ENCODE assay signal across 8 cellular contexts in genomic region chr14:64705406-64706118, GRCh38. TPM values are rescaled to one million over a fixed set of nuclear protein-coding genes. Genes with fewer than 3 reads are reported as not detected.
DNase-seq lines count a peak whose midpoint lies in the region; ATAC-seq and TF ChIP-seq lines count a peak whose summit lies in the region.

No MANE protein-coding gene starts in this region.

- POLR2A ChIA-PET in activated CD4-positive, alpha-beta memory T cell treated with anti-CD3 and anti-CD28 coated beads, Interleukin-2, amount 10 ng/mL, durations not matched to agents 7 days and 5 days (lab: Charles Lee) = interaction anchor here (0.9 to 8.9 kb wide), 12 partner anchors 9 to 60 kb away, joined by 3 to 230 read pairs (median 10); no protein-coding TSS in a partner anchor

- peak overlapping the region; percentile 72 to 80 for H3K4me3 Mint-ChIP-seq in activated T-cell treated with anti-CD3 and anti-CD28 coated beads, Interleukin-2, amount 50 U/mL, for 72 hours
- H3K4me3 Mint-ChIP-seq in activated CD4-positive, alpha-beta memory T cell treated with anti-CD3 and anti-CD28 coated beads, Interleukin-2, amount 10 ng/mL, durations not matched to agents 7 days and 5 days = peak overlapping the region; percentile 86

- H3K36me3 Mint-ChIP-seq in activated T-cell treated with anti-CD3 and anti-CD28 coated beads, Interleukin-2, amount 50 U/mL, for 72 hours (ENCODE audit: insufficient read depth in 2 of 2) = peaks cover 0 to 1% of the 10 kb centered on the region in 2 donors
- H3K36me3 Mint-ChIP-seq in activated CD4-positive, alpha-beta memory T cell treated with anti-CD3 and anti-CD28 coated beads, Interleukin-2, amount 10 ng/mL, durations not matched to agents 7 days and 5 days (ENCODE audit: low read depth) = peaks cover 45% of the 10 kb centered on the region

- peak in 1 of 2 donors; percentile 27 for DNase-seq in activated T-cell treated with anti-CD3 and anti-CD28 coated beads, Interleukin-2, amount 50 U/mL, for 72 hours
- no peak for DNase-seq in activated T-cell treated with anti-CD3 and anti-CD28 coated beads, Interleukin-2, amount 50 U/mL, for 1 hour
- DNase-seq in activated CD4-positive, alpha-beta memory T cell treated with anti-CD3 and anti-CD28 coated beads, Interleukin-2, amount 10 ng/mL, durations not matched to agents 7 days and 5 days = peak; percentile 44
- DNase-seq in cardiac muscle cell (ENCODE audit: low read depth in 1 of 2, low spot score in 1 of 2) (no peak), ovary (peak in 4 of 5 donors; percentile 53 to 61 (median 56)), NCI-H2029 treated with DMSO at 0.1 percent for 48 hours (lab: John Stamatoyannopoulos, UW) (no peak), epidermal melanocyte (ENCODE audit: insufficient read length, low spot score) (no peak)

- H3K4me3 ChIP-seq in cardiac muscle cell = peak overlapping the region; percentile 67
- peak overlapping the region; percentile 82 for H3K4me3 ChIP-seq in ovary

- 6 to 9% (median 9%) methylated on average over 17 of the region's 17 CpGs for WGBS in ovary, 3 donors

- H3K36me3 ChIP-seq in cardiac muscle cell (no peaks in the 10 kb centered on the region), ovary (no peaks in the 10 kb centered on the region)

- no peaks in the 10 kb centered on the region for H3K27me3 ChIP-seq in cardiac muscle cell
- H3K27me3 ChIP-seq in ovary = no peaks in the 10 kb centered on the region

- peaks cover 49% of the 10 kb centered on the region for H3K27me3 Mint-ChIP-seq in activated T-cell treated with anti-CD3 and anti-CD28 coated beads, Interleukin-2, amount 50 U/mL, for 72 hours (ENCODE audit: low read depth)
- H3K27me3 Mint-ChIP-seq in activated CD4-positive, alpha-beta memory T cell treated with anti-CD3 and anti-CD28 coated beads, Interleukin-2, amount 10 ng/mL, durations not matched to agents 7 days and 5 days = peaks cover 13% of the 10 kb centered on the region

- peak overlapping the region; percentile 71 for H3K27ac Mint-ChIP-seq in activated T-cell treated with anti-CD3 and anti-CD28 coated beads, Interleukin-2, amount 50 U/mL, for 72 hours
- H3K27ac Mint-ChIP-seq in activated CD4-positive, alpha-beta memory T cell treated with anti-CD3 and anti-CD28 coated beads, Interleukin-2, amount 10 ng/mL, durations not matched to agents 7 days and 5 days = peak overlapping the region; percentile 84

- H3K27ac ChIP-seq in cardiac muscle cell (peak overlapping the region; percentile 84), ovary (peak overlapping the region; percentile 61 to 93)

- ATAC-seq in activated T-cell treated with anti-CD3 and anti-CD28 coated beads, Interleukin-2, amount 50 U/mL, for 72 hours (replicated peaks in 1 of 2) = no peak
- no peak for ATAC-seq in GM18520 (IDR thresholded peaks at IDR 0.05; ENCODE audit: unreplicated experiment)

- TF ChIP-seq CTCF in cardiac muscle cell (IDR thresholded peaks at IDR 0.05; ENCODE audit: low read depth, low read length) (no peak), ovary (IDR thresholded peaks at IDR 0.05) (no peak)

- H3K4me1 ChIP-seq in cardiac muscle cell (ENCODE audit: low read depth) = peaks cover 60% of the 10 kb centered on the region
- peaks cover 35% of the 10 kb centered on the region for H3K4me1 ChIP-seq in ovary (ENCODE audit: insufficient read depth)

- intact Hi-C loops in ovary (cut with DNase I) = loop anchor here in 2 of 4 donors (2.0 to 5.0 kb wide), 2 partner anchors 57 kb away; no protein-coding TSS in a partner anchor

- no peak for TF ChIP-seq POLR2A in ovary (IDR thresholded peaks at IDR 0.05)

- H3K9me3 ChIP-seq in cardiac muscle cell (ENCODE audit: low read depth) (no peaks in the 10 kb centered on the region), ovary (no peaks in the 10 kb centered on the region)

- H3K9me3 Mint-ChIP-seq in activated T-cell treated with anti-CD3 and anti-CD28 coated beads, Interleukin-2, amount 50 U/mL, for 72 hours = no peaks in the 10 kb centered on the region
- no peaks in the 10 kb centered on the region for H3K9me3 Mint-ChIP-seq in activated CD4-positive, alpha-beta memory T cell treated with anti-CD3 and anti-CD28 coated beads, Interleukin-2, amount 10 ng/mL, durations not matched to agents 7 days and 5 days

- no peak for TF ChIP-seq EP300 in ovary (IDR thresholded peaks at IDR 0.05)

- H3K4me1 Mint-ChIP-seq in activated T-cell treated with anti-CD3 and anti-CD28 coated beads, Interleukin-2, amount 50 U/mL, for 72 hours (ENCODE audit: low read depth) = peaks cover 37% of the 10 kb centered on the region
- peaks cover 84% of the 10 kb centered on the region for H3K4me1 Mint-ChIP-seq in activated CD4-positive, alpha-beta memory T cell treated with anti-CD3 and anti-CD28 coated beads, Interleukin-2, amount 10 ng/mL, durations not matched to agents 7 days and 5 days

- CTCF ChIA-PET in activated CD4-positive, alpha-beta memory T cell treated with anti-CD3 and anti-CD28 coated beads, Interleukin-2, amount 10 ng/mL, durations not matched to agents 7 days and 5 days (lab: Charles Lee) = interaction anchor here (0.7 to 5.7 kb wide), 9 partner anchors 7 to 165 kb away, joined by 3 to 30 read pairs (median 3); partner anchors contain the start of gene HSPA2

RNA-seq across cellular contexts. Expression of gene PLEKHG3, which starts 1.3 kb away (rescaled TPM):
- total RNA-seq in activated T-cell treated with anti-CD3 and anti-CD28 coated beads, Interleukin-2, amount 50 U/mL, for 72 hours = 1 to 10 TPM; 2.4 to 8.8 TPM
- 100 to 1,000 TPM; 126 to 133 TPM for total RNA-seq in activated CD4-positive, alpha-beta memory T cell treated with anti-CD3 and anti-CD28 coated beads, Interleukin-2, amount 10 ng/mL, durations not matched to agents 7 days and 5 days
- total RNA-seq in cardiac muscle cell (54.8 and 72.2 TPM in 2 replicates), ovary (10 to 100 TPM; 17.5 to 92.9 (median 78.4) TPM)
- polyA plus RNA-seq in cardiac muscle cell (17.7 and 19.2 TPM in 2 replicates), ovary (10 to 100 TPM; 26.3 to 34.2 TPM)

Comparison
In these comparisons a context has a peak if more than half of its experiments do, and no peak if none do; other contexts are left out.
1. DNase-seq: peak in activated CD4-positive, alpha-beta memory T cell treated with anti-CD3 and anti-CD28 coated beads, Interleukin-2, amount 10 ng/mL, durations not matched to agents 7 days and 5 days (single experiment) and ovary (4 of 5); none in activated T-cell treated with anti-CD3 and anti-CD28 coated beads, Interleukin-2, amount 50 U/mL, for 1 hour (single experiment), cardiac muscle cell (0 of 2), NCI-H2029 treated with DMSO at 0.1 percent for 48 hours (single experiment) and epidermal melanocyte (single experiment).